In genomic region chr9:37471942-37472679, GRCh38 we compare ENCODE assay signal across 8 cellular contexts. TPM values are rescaled to one million over a fixed set of nuclear protein-coding genes. Genes with fewer than 3 reads are reported as not detected.
DNase-seq lines count a peak whose midpoint lies in the region; ATAC-seq lines count a peak whose summit lies in the region.

No MANE protein-coding gene starts in this region.

- peaks cover 4% of the 10 kb centered on the region for H3K36me3 Mint-ChIP-seq in activated naive CD8-positive, alpha-beta T cell treated with anti-CD3 and anti-CD28 coated beads for 36 hours

- H3K27ac Mint-ChIP-seq in activated naive CD8-positive, alpha-beta T cell treated with anti-CD3 and anti-CD28 coated beads for 36 hours: peak overlapping the region; percentile 58

- H3K4me3 ChIP-seq in right cardiac atrium (ENCODE audit: low read length): peak overlapping the region; percentile 65

- peak overlapping the region; percentile 77 for H3K27ac ChIP-seq in right cardiac atrium (ENCODE audit: low read length)

- peaks cover 10% of the 10 kb centered on the region for H3K27me3 Mint-ChIP-seq in activated naive CD8-positive, alpha-beta T cell treated with anti-CD3 and anti-CD28 coated beads for 36 hours

- intact Hi-C loops in right cardiac atrium (cut with DNase I): no loop called here

- H3K4me1 ChIP-seq in right cardiac atrium (ENCODE audit: control insufficient read depth, insufficient read depth, low read length): no peaks in the 10 kb centered on the region

- DNase-seq in 8988T (peak; percentile 31), HCEC 1CT (peak; percentile 95), right cardiac atrium (no peak), renal cortical epithelial cell (ENCODE audit: low read depth) (peak; percentile 99), NCI-H1436 (lab: John Stamatoyannopoulos, UW) (no peak), DMS153 (lab: John Stamatoyannopoulos, UW) (no peak)
- no peak for DNase-seq in activated naive CD8-positive, alpha-beta T cell treated with anti-CD3 and anti-CD28 coated beads for 36 hours

- H3K4me1 Mint-ChIP-seq in activated naive CD8-positive, alpha-beta T cell treated with anti-CD3 and anti-CD28 coated beads for 36 hours: peaks cover 6% of the 10 kb centered on the region

- peak overlapping the region; percentile 66 for H3K4me3 Mint-ChIP-seq in activated naive CD8-positive, alpha-beta T cell treated with anti-CD3 and anti-CD28 coated beads for 36 hours

- 24% methylated on average over 7 of the region's 7 CpGs for WGBS in right cardiac atrium

- no peaks in the 10 kb centered on the region for H3K27me3 ChIP-seq in right cardiac atrium (ENCODE audit: control insufficient read depth, insufficient read depth)

- H3K9me3 Mint-ChIP-seq in activated naive CD8-positive, alpha-beta T cell treated with anti-CD3 and anti-CD28 coated beads for 36 hours: peaks cover 9% of the 10 kb centered on the region

- ATAC-seq in right cardiac atrium: peak; percentile 78 to 85
- no peak for ATAC-seq in HG02571 (IDR thresholded peaks at IDR 0.05; ENCODE audit: unreplicated experiment)

- H3K9me3 ChIP-seq in right cardiac atrium (ENCODE audit: control insufficient read depth, low read length): no peaks in the 10 kb centered on the region

RNA-seq across cellular contexts. Expression of gene ZBTB5, which starts 6.9 kb away (rescaled TPM):
- total RNA-seq in activated naive CD8-positive, alpha-beta T cell treated with anti-CD3 and anti-CD28 coated beads for 36 hours: 1 to 10 TPM; 7.0 to 7.6 TPM
- 1 to 10 TPM; 6.8 to 9.1 (median 7.3) TPM for total RNA-seq in right cardiac atrium
- polyA plus RNA-seq in right cardiac atrium: 3.8 TPM
- 8.3 and 21.3 TPM in 2 replicates for total RNA-seq in renal cortical epithelial cell

RNA-seq across cellular contexts. Expression of gene POLR1E, which starts 13.6 kb away (rescaled TPM):
- total RNA-seq in activated naive CD8-positive, alpha-beta T cell treated with anti-CD3 and anti-CD28 coated beads for 36 hours: 10 to 100 TPM; 78.7 to 79.8 TPM
- total RNA-seq in right cardiac atrium: 10 to 100 TPM; 13.0 to 16.6 (median 15.6) TPM
- 9.3 TPM for polyA plus RNA-seq in right cardiac atrium
- total RNA-seq in renal cortical epithelial cell: 23.1 and 27.0 TPM in 2 replicates

RNA-seq across cellular contexts. Expression of gene GRHPR, which starts 49.6 kb away (rescaled TPM):
- total RNA-seq in activated naive CD8-positive, alpha-beta T cell treated with anti-CD3 and anti-CD28 coated beads for 36 hours: 10 to 100 TPM; 79.5 to 82.0 TPM
- 100 to 1,000 TPM in 3 of 4 donors, 10 to 100 TPM in 1; 92.2 to 119 (median 111) TPM for total RNA-seq in right cardiac atrium
- 119 TPM for polyA plus RNA-seq in right cardiac atrium
- total RNA-seq in renal cortical epithelial cell: 152 and 169 TPM in 2 replicates

Comparison
In these comparisons a context has a peak if more than half of its experiments do, and no peak if none do; other contexts are left out.
1. DNase-seq: peak in 8988T (single experiment), HCEC 1CT (single experiment) and renal cortical epithelial cell (single experiment); none in activated naive CD8-positive, alpha-beta T cell treated with anti-CD3 and anti-CD28 coated beads for 36 hours (single experiment), right cardiac atrium (0 of 3), NCI-H1436 (single experiment) and DMS153 (single experiment).